7 cellular contexts compared by ENCODE assay signal in the genomic region with DNA sequence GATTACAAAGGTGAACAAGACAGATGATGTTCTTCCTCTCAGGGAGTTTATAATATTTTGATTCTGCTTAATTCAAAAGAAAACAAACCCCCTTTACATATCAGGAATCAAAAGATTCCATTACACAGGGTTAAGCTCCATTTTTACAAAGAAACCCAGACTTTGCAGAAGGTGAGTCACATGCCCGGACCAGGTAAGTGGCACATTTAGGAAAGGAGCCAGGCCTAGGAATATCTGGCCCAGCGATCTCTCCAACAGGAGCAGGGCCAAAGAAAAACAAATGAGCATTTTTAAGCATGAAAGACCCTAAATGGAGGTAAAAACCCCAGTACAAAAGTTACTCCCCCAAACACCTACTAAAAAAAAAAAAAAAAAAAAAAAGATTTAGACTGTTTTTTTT. TPM values are rescaled to one million over a fixed set of nuclear protein-coding genes. Genes with fewer than 3 reads are reported as not detected.
DNase-seq lines count a peak whose midpoint lies in the region; ATAC-seq and TF ChIP-seq lines count a peak whose summit lies in the region.

No MANE protein-coding gene starts in this region.

- TF ChIP-seq CTCF in HFFc6 (IDR thresholded peaks at IDR 0.05), result no peak

- H3K4me3 Mint-ChIP-seq in HFFc6, result peak overlapping the region; percentile 99
- H3K4me3 Mint-ChIP-seq in activated CD8-positive, alpha-beta T cell treated with anti-CD3 and anti-CD28 coated beads, Interleukin-2, amount 10 ng/mL, durations not matched to agents 7 days and 5 days, result peak overlapping the region; percentile 98
- H3K4me3 Mint-ChIP-seq in stimulated activated memory B cell treated with anti-CD40 and anti-IgM and Interleukin-4, amounts not matched to agents 10 μg/mL and 1 μg/mL and 100 μg/mL, for 72 hours, result peak overlapping the region; percentile 97

- peaks cover 35% of the 10 kb centered on the region for H3K4me1 Mint-ChIP-seq in HFFc6 (ENCODE audit: low read depth)
- H3K4me1 Mint-ChIP-seq in activated CD8-positive, alpha-beta T cell treated with anti-CD3 and anti-CD28 coated beads, Interleukin-2, amount 10 ng/mL, durations not matched to agents 7 days and 5 days (ENCODE audit: low read depth), result peaks cover 50% of the 10 kb centered on the region
- H3K4me1 Mint-ChIP-seq in stimulated activated memory B cell treated with anti-CD40 and anti-IgM and Interleukin-4, amounts not matched to agents 10 μg/mL and 1 μg/mL and 100 μg/mL, for 72 hours, result peaks cover 40% of the 10 kb centered on the region

- POLR2A ChIA-PET in activated CD8-positive, alpha-beta T cell treated with anti-CD3 and anti-CD28 coated beads, Interleukin-2, amount 10 ng/mL, durations not matched to agents 7 days and 5 days (lab: Charles Lee), result interaction anchor here (0.8 to 3.6 kb wide), 7 partner anchors 8 to 421 kb away, joined by 3 to 27 read pairs (median 4); partner anchors contain the start of genes ITPRIP and SFR1

- peak overlapping the region; percentile 71 for H3K4me3 ChIP-seq in iPS-11a (ENCODE audit: low read depth, low read length)

- no peak for DNase-seq in HFFc6
- DNase-seq in activated CD8-positive, alpha-beta T cell treated with anti-CD3 and anti-CD28 coated beads, Interleukin-2, amount 10 ng/mL, durations not matched to agents 7 days and 5 days, result no peak
- no peak for DNase-seq in AG08396 (ENCODE audit: low spot score)
- DNase-seq in GDM1 (lab: John Stamatoyannopoulos, UW), result no peak
- no peak for DNase-seq in mucosa of gallbladder (ENCODE audit: low spot score)

- ATAC-seq in activated CD8-positive, alpha-beta T cell treated with anti-CD3 and anti-CD28 coated beads, Interleukin-2, amount 10 ng/mL, durations not matched to agents 7 days and 5 days, result no peak
- ATAC-seq in stimulated activated memory B cell treated with anti-CD40 and anti-IgM and Interleukin-4, amounts not matched to agents 10 μg/mL and 1 μg/mL and 100 μg/mL, for 72 hours, result no peak

- CTCF ChIA-PET in activated CD8-positive, alpha-beta T cell treated with anti-CD3 and anti-CD28 coated beads, Interleukin-2, amount 10 ng/mL, durations not matched to agents 7 days and 5 days (lab: Charles Lee), result interaction anchor here (0.9 to 2.2 kb wide), 5 partner anchors 8 to 205 kb away, joined by 3 to 12 read pairs (median 5); partner anchors contain the start of gene SFR1

- H3K27ac Mint-ChIP-seq in HFFc6, result peak overlapping the region; percentile 98
- H3K27ac Mint-ChIP-seq in activated CD8-positive, alpha-beta T cell treated with anti-CD3 and anti-CD28 coated beads, Interleukin-2, amount 10 ng/mL, durations not matched to agents 7 days and 5 days, result peak overlapping the region; percentile 97
- H3K27ac Mint-ChIP-seq in stimulated activated memory B cell treated with anti-CD40 and anti-IgM and Interleukin-4, amounts not matched to agents 10 μg/mL and 1 μg/mL and 100 μg/mL, for 72 hours, result peak overlapping the region; percentile 98

- H3K27me3 Mint-ChIP-seq in HFFc6 (ENCODE audit: insufficient read depth), result no peaks in the 10 kb centered on the region; the same call in 1 of the 2 replicates
- no peaks in the 10 kb centered on the region for H3K27me3 Mint-ChIP-seq in activated CD8-positive, alpha-beta T cell treated with anti-CD3 and anti-CD28 coated beads, Interleukin-2, amount 10 ng/mL, durations not matched to agents 7 days and 5 days (ENCODE audit: low read depth)
- no peaks in the 10 kb centered on the region for H3K27me3 Mint-ChIP-seq in stimulated activated memory B cell treated with anti-CD40 and anti-IgM and Interleukin-4, amounts not matched to agents 10 μg/mL and 1 μg/mL and 100 μg/mL, for 72 hours

- peaks cover 23% of the 10 kb centered on the region for H3K36me3 Mint-ChIP-seq in HFFc6 (ENCODE audit: low read depth)
- peaks cover 51% of the 10 kb centered on the region for H3K36me3 Mint-ChIP-seq in activated CD8-positive, alpha-beta T cell treated with anti-CD3 and anti-CD28 coated beads, Interleukin-2, amount 10 ng/mL, durations not matched to agents 7 days and 5 days (ENCODE audit: low read depth)
- H3K36me3 Mint-ChIP-seq in stimulated activated memory B cell treated with anti-CD40 and anti-IgM and Interleukin-4, amounts not matched to agents 10 μg/mL and 1 μg/mL and 100 μg/mL, for 72 hours, result peaks cover 12% of the 10 kb centered on the region

- H3K9me3 Mint-ChIP-seq in HFFc6, result peaks cover 9% of the 10 kb centered on the region
- H3K9me3 Mint-ChIP-seq in activated CD8-positive, alpha-beta T cell treated with anti-CD3 and anti-CD28 coated beads, Interleukin-2, amount 10 ng/mL, durations not matched to agents 7 days and 5 days (ENCODE audit: insufficient read depth), result peaks cover 15% of the 10 kb centered on the region
- H3K9me3 Mint-ChIP-seq in stimulated activated memory B cell treated with anti-CD40 and anti-IgM and Interleukin-4, amounts not matched to agents 10 μg/mL and 1 μg/mL and 100 μg/mL, for 72 hours, result peaks cover 3% of the 10 kb centered on the region

RNA-seq across cellular contexts. Expression of gene STN1, which starts 1.1 kb away (rescaled TPM):
- total RNA-seq in HFFc6 (2021; fragmentation: NEBNext Ultra II Directional; extraction: Animal tissue kit (Norgen Biotek cat#: 25700)), result 10 to 100 TPM; 12.1 to 15.6 (median 14.7) TPM
- 10 to 100 TPM; 48.8 to 49.8 TPM for total RNA-seq in activated CD8-positive, alpha-beta T cell treated with anti-CD3 and anti-CD28 coated beads, Interleukin-2, amount 10 ng/mL, durations not matched to agents 7 days and 5 days
- total RNA-seq in mucosa of gallbladder, result 29.2 TPM

RNA-seq across cellular contexts. Expression of gene SLK, which starts 50.0 kb away (rescaled TPM):
- total RNA-seq in HFFc6 (2021; fragmentation: NEBNext Ultra II Directional; extraction: Animal tissue kit (Norgen Biotek cat#: 25700)), result 10 to 100 TPM; 21.6 to 29.9 (median 27.3) TPM
- 10 to 100 TPM; 32.6 to 33.5 TPM for total RNA-seq in activated CD8-positive, alpha-beta T cell treated with anti-CD3 and anti-CD28 coated beads, Interleukin-2, amount 10 ng/mL, durations not matched to agents 7 days and 5 days
- 38.5 TPM for total RNA-seq in mucosa of gallbladder
